In the genomic region with DNA sequence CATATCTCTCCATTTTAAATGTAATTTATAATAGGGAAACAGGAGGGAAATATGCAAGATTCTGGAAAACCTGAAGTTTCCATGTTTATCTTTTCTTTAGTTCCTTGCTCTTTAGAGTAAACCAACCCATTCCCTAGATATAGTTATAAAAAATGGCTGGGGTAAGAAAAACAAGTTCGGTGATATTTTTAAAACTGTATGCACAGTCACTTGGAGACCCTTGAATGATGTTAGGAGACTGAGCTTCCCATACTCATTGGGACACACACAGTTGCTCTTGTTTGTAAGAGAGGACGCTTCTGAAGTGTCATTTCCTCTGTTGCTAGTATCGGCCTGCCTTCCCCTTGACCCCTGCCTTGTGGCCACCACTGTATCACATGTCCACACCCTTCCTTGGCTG, we compare ENCODE assay signal across 8 cellular contexts. TPM values are rescaled to one million over a fixed set of nuclear protein-coding genes. Genes with fewer than 3 reads are reported as not detected.
A peak's percentile ranks its signal among the peaks of the same experiment; 100 is the strongest.
DNase-seq lines count a peak whose midpoint lies in the region; ATAC-seq and TF ChIP-seq lines count a peak whose summit lies in the region.
"Not testable (repeated sequence)": the region's sequence is repeated elsewhere in the genome, so short reads cannot be mapped to it uniquely, and the experiment has no call there.

No MANE protein-coding gene starts in this region.

- not testable (repeated sequence) for TF ChIP-seq RAD21 in IMR-90 (IDR thresholded peaks at IDR 0.05; ENCODE audit: low read length)

- H2AFZ ChIP-seq in IMR-90 (replicated peaks; ENCODE audit: low read length, poor library complexity); mammary epithelial cell (ENCODE audit: low read depth, low read length): not testable (repeated sequence)

- not testable (repeated sequence) for BruUV-seq in IMR-90 (replicated peaks; lab: Mats Ljungman, UMichigan); mammary epithelial cell (replicated peaks; lab: Mats Ljungman, UMichigan)

- not testable (repeated sequence) for H4K20me1 ChIP-seq in IMR-90 (ENCODE audit: insufficient read depth, low read length); mammary epithelial cell (ENCODE audit: insufficient read depth, low read length)

- not testable (repeated sequence) for TF ChIP-seq POLR2A in IMR-90 (IDR thresholded peaks at IDR 0.05; ENCODE audit: low read depth, low read length)

- not testable (repeated sequence) for H3K4me2 ChIP-seq in IMR-90 (ENCODE audit: low read depth, low read length); mammary epithelial cell (ENCODE audit: insufficient read depth, low read depth, low read length)
- peak overlapping the region; percentile 41 for H3K4me2 ChIP-seq in skeletal muscle satellite cell (ENCODE audit: low read length)

- peak overlapping the region in 1 of 8 donors; percentile 54 for H3K4me3 Mint-ChIP-seq in CD4-positive, alpha-beta memory T cell
- peak overlapping the region; percentile 17 to 46 for H3K4me3 Mint-ChIP-seq in activated T-cell treated with anti-CD3 and anti-CD28 coated beads, Interleukin-2, amount 50 U/mL, for 72 hours
- peak overlapping the region in 4 of 5 donors; percentile 15 to 61 (median 46) for H3K4me3 Mint-ChIP-seq in immature natural killer cell
- peak overlapping the region in 3 of 10 donors; percentile 10 to 36 (median 14) for H3K4me3 Mint-ChIP-seq in naive thymus-derived CD8-positive, alpha-beta T cell

- not testable (repeated sequence) for TF ChIP-seq CTCF in IMR-90 (conservative IDR thresholded peaks at IDR 0.05; ENCODE audit: low read depth, low read length); mammary epithelial cell (conservative IDR thresholded peaks at IDR 0.05 in 1 of 2, IDR thresholded peaks at IDR 0.05 in 1 of 2; ENCODE audit: extremely low read depth in 1 of 2, insufficient read depth in 1 of 2, low read depth in 1 of 2, low read length in 2 of 2)

- not testable (repeated sequence) for H3K36me3 ChIP-seq in CD4-positive, alpha-beta memory T cell (ENCODE audit: insufficient read depth, low read length); IMR-90 (ENCODE audit: control insufficient read depth, insufficient read depth, low read length); mammary epithelial cell (ENCODE audit: insufficient read depth, low read length); skeletal muscle satellite cell (ENCODE audit: insufficient read depth, low read length)

- H2AK9ac ChIP-seq in IMR-90 (replicated peaks; ENCODE audit: low read depth, low read length, poor library complexity) = not testable (repeated sequence)

- in situ Hi-C loops in IMR-90 (cut with MboI; ENCODE audit: low sequenced_read_pairs); mammary epithelial cell (cut with MboI; ENCODE audit: low sequenced_read_pairs in 2 of 2): not testable (repeated sequence)

- not testable (repeated sequence) for H3K36me3 Mint-ChIP-seq in CD4-positive, alpha-beta memory T cell; activated T-cell treated with anti-CD3 and anti-CD28 coated beads, Interleukin-2, amount 50 U/mL, for 72 hours (ENCODE audit: insufficient read depth in 2 of 2); immature natural killer cell; naive thymus-derived CD8-positive, alpha-beta T cell

- H3K4me1 Mint-ChIP-seq in CD4-positive, alpha-beta memory T cell = peaks cover 6 to 19% (median 11%) of the 10 kb centered on the region in 4 donors
- not testable (repeated sequence) for H3K4me1 Mint-ChIP-seq in activated T-cell treated with anti-CD3 and anti-CD28 coated beads, Interleukin-2, amount 50 U/mL, for 72 hours (ENCODE audit: low read depth)
- H3K4me1 Mint-ChIP-seq in immature natural killer cell = peaks cover 20 to 21% of the 10 kb centered on the region in 2 donors
- H3K4me1 Mint-ChIP-seq in naive thymus-derived CD8-positive, alpha-beta T cell = peaks cover 3 to 16% (median 10%) of the 10 kb centered on the region in 4 donors

- not testable (repeated sequence) for H3K79me2 ChIP-seq in mammary epithelial cell (ENCODE audit: insufficient read depth, low read length)

- not testable (repeated sequence) for ATAC-seq in IMR-90 (ENCODE audit: low read depth); activated T-cell treated with anti-CD3 and anti-CD28 coated beads, Interleukin-2, amount 50 U/mL, for 72 hours (replicated peaks in 1 of 2); naive thymus-derived CD8-positive, alpha-beta T cell

- not testable (repeated sequence) for H3K9me3 Mint-ChIP-seq in CD4-positive, alpha-beta memory T cell; activated T-cell treated with anti-CD3 and anti-CD28 coated beads, Interleukin-2, amount 50 U/mL, for 72 hours; immature natural killer cell; naive thymus-derived CD8-positive, alpha-beta T cell

- H3K56ac ChIP-seq in IMR-90 (ENCODE audit: extremely low read depth, insufficient read depth, low read length) = not testable (repeated sequence)

- intact Hi-C loops in CD4-positive, alpha-beta memory T cell (cut with micrococcal nuclease); IMR-90 (cut with micrococcal nuclease); mammary epithelial cell (cut with micrococcal nuclease): not testable (repeated sequence)

- H3K9me3 ChIP-seq in CD4-positive, alpha-beta memory T cell (ENCODE audit: control insufficient read depth in 1 of 2, low read length in 2 of 2); IMR-90 (ENCODE audit: control insufficient read depth, insufficient read depth, low read length); mammary epithelial cell (replicated peaks; ENCODE audit: insufficient read depth, low read length); skeletal muscle satellite cell (replicated peaks; ENCODE audit: low read length): not testable (repeated sequence)

- H4K8ac ChIP-seq in IMR-90 (ENCODE audit: low read depth in 2 of 2, low read length in 2 of 2) = not testable (repeated sequence)

- WGBS in IMR-90 (ENCODE audit: extremely low coverage in 2 of 2, insufficient read length in 1 of 2), 2 experiments = no CpG with 5 or more reads among the region's 3 CpGs
- WGBS in mammary epithelial cell (ENCODE audit: low coverage, missing lambda C conversion rate) = 18% methylated on average over 1 of the region's 3 CpGs

- H3K14ac ChIP-seq in IMR-90 (replicated peaks; ENCODE audit: low read depth, low read length) = not testable (repeated sequence)

- peak overlapping the region in 5 of 7 donors; percentile 37 to 57 (median 42) for H3K27ac Mint-ChIP-seq in CD4-positive, alpha-beta memory T cell
- H3K27ac Mint-ChIP-seq in activated T-cell treated with anti-CD3 and anti-CD28 coated beads, Interleukin-2, amount 50 U/mL, for 72 hours = not testable (repeated sequence)
- peak overlapping the region in 5 of 6 donors; percentile 49 to 81 (median 62) for H3K27ac Mint-ChIP-seq in immature natural killer cell
- peak overlapping the region in 6 of 10 donors; percentile 11 to 70 (median 52) for H3K27ac Mint-ChIP-seq in naive thymus-derived CD8-positive, alpha-beta T cell

- H3K9ac ChIP-seq in IMR-90 (ENCODE audit: low read depth, low read length); mammary epithelial cell (ENCODE audit: insufficient read depth, low read length): not testable (repeated sequence)
- peak overlapping the region; percentile 66 for H3K9ac ChIP-seq in skeletal muscle satellite cell (ENCODE audit: low read depth, low read length)

- not testable (repeated sequence) for H3K4me3 ChIP-seq in CD4-positive, alpha-beta memory T cell (ENCODE audit: low read length in 2 of 2); IMR-90 (ENCODE audit: insufficient read depth, low read depth, low read length); mammary epithelial cell (replicated peaks in 1 of 3; ENCODE audit: insufficient read depth in 1 of 3, low read depth in 2 of 3, low read length in 3 of 3); skeletal muscle satellite cell (ENCODE audit: low read length)

- not testable (repeated sequence) for H2AK5ac ChIP-seq in IMR-90 (ENCODE audit: low read depth, low read length)

- DNase-seq in CD4-positive, alpha-beta memory T cell; IMR-90; activated T-cell treated with anti-CD3 and anti-CD28 coated beads, Interleukin-2, amount 50 U/mL, for 72 hours; immature natural killer cell; naive thymus-derived CD8-positive, alpha-beta T cell: not testable (repeated sequence)
- DNase-seq in RPMI7951 (ENCODE audit: low read depth) = peak; percentile 2
- DNase-seq in mammary epithelial cell = peak; percentile 0

- not testable (repeated sequence) for H2BK15ac ChIP-seq in IMR-90 (ENCODE audit: low read depth, low read length)

- not testable (repeated sequence) for H3K27me3 Mint-ChIP-seq in CD4-positive, alpha-beta memory T cell; activated T-cell treated with anti-CD3 and anti-CD28 coated beads, Interleukin-2, amount 50 U/mL, for 72 hours (ENCODE audit: low read depth); immature natural killer cell (ENCODE audit: low read depth in 3 of 3); naive thymus-derived CD8-positive, alpha-beta T cell

- H4K5ac ChIP-seq in IMR-90 (ENCODE audit: low read depth, low read length) = not testable (repeated sequence)

- H3K23ac ChIP-seq in IMR-90 (ENCODE audit: low read depth, low read length) = not testable (repeated sequence)

- H3K18ac ChIP-seq in IMR-90 (ENCODE audit: low read depth, low read length) = not testable (repeated sequence)

- not testable (repeated sequence) for H3K4ac ChIP-seq in IMR-90 (ENCODE audit: low read depth, low read length)

- H3K27me3 ChIP-seq in CD4-positive, alpha-beta memory T cell (ENCODE audit: insufficient read depth, low read length); IMR-90 (ENCODE audit: control insufficient read depth, insufficient read depth, low read length); mammary epithelial cell (ENCODE audit: insufficient read depth, low read length); skeletal muscle satellite cell (ENCODE audit: control insufficient read depth, insufficient read depth, low read length): not testable (repeated sequence)

- H3K79me1 ChIP-seq in IMR-90 (ENCODE audit: low read depth in 1 of 2, low read length in 2 of 2) = not testable (repeated sequence)

- dilution Hi-C loops in IMR-90 (cut with HindIII; ENCODE audit: low sequenced_read_pairs, unreplicated experiment); mammary epithelial cell (cut with HindIII; ENCODE audit: low sequenced_read_pairs): not testable (repeated sequence)

- POLR2A ChIA-PET in CD4-positive, alpha-beta memory T cell (lab: Charles Lee; ENCODE audit: partially characterized antibody); IMR-90 (lab: Charles Lee; ENCODE audit: unreplicated experiment); naive thymus-derived CD8-positive, alpha-beta T cell (lab: Charles Lee): not testable (repeated sequence)

- peak overlapping the region; percentile 50 for H2BK5ac ChIP-seq in IMR-90 (ENCODE audit: low read depth, low read length, poor library complexity, severe bottlenecking)

- H3K4me1 ChIP-seq in CD4-positive, alpha-beta memory T cell (ENCODE audit: insufficient read depth, low read length); IMR-90 (ENCODE audit: control insufficient read depth, insufficient read depth, low read length); mammary epithelial cell (ENCODE audit: insufficient read depth, low read length): not testable (repeated sequence)
- peaks cover 17% of the 10 kb centered on the region for H3K4me1 ChIP-seq in skeletal muscle satellite cell (ENCODE audit: control insufficient read depth, insufficient read depth, low read length)

- H2BK20ac ChIP-seq in IMR-90 (ENCODE audit: low read depth, low read length) = not testable (repeated sequence)

- H3K27ac ChIP-seq in CD4-positive, alpha-beta memory T cell (ENCODE audit: low read depth, low read length) = peak overlapping the region; percentile 43
- not testable (repeated sequence) for H3K27ac ChIP-seq in IMR-90 (ENCODE audit: insufficient read depth, low read length); mammary epithelial cell (ENCODE audit: insufficient read depth, low read depth, low read length)

- not testable (repeated sequence) for H3K9me1 ChIP-seq in IMR-90 (ENCODE audit: insufficient read depth, low read length)

- not testable (repeated sequence) for H4K91ac ChIP-seq in IMR-90 (ENCODE audit: insufficient read depth, low read depth, low read length)

- CTCF ChIA-PET in CD4-positive, alpha-beta memory T cell (lab: Charles Lee; ENCODE audit: partially characterized antibody); IMR-90 (lab: Yijun Ruan, JAX); mammary epithelial cell (lab: Charles Lee; ENCODE audit: low non-redundant PET): not testable (repeated sequence)

- H2BK120ac ChIP-seq in IMR-90 (ENCODE audit: low read depth, low read length) = peak overlapping the region; percentile 40; the same call in 1 of the 2 replicates

RNA-seq across cellular contexts. Expression of a gene that starts 55.0 kb away (rescaled TPM):
- total RNA-seq in CD4-positive, alpha-beta memory T cell = 10 to 100 TPM; 44.5 to 48.4 TPM
- 1 to 10 TPM; 1.8 to 6.7 TPM for polyA plus RNA-seq in CD4-positive, alpha-beta memory T cell
- 13.6 and 15.2 TPM in 2 replicates for total RNA-seq in IMR-90 (2012; rRNA removed)
- 15.1 and 17.3 TPM in 2 replicates for polyA plus RNA-seq in IMR-90 (2012; rRNA removed)
- polyA plus RNA-seq in IMR-90 (2012; cell fraction: cytosol; rRNA removed) = 4.2 and 5.2 TPM in 2 replicates
- 29.8 and 108 TPM in 2 replicates for polyA plus RNA-seq in IMR-90 (2012; cell fraction: nucleus; rRNA removed; ENCODE audit: low replicate concordance)
- total RNA-seq in RPMI7951 (2014; rRNA removed; shearing (Covaris generic)) = 9.9 and 10.0 TPM in 2 replicates
- total RNA-seq in activated T-cell treated with anti-CD3 and anti-CD28 coated beads, Interleukin-2, amount 50 U/mL, for 72 hours = 10 to 100 TPM; 22.2 to 23.6 TPM
- total RNA-seq in mammary epithelial cell = 10 to 100 TPM; 12.5 to 37.0 TPM
- polyA plus RNA-seq in mammary epithelial cell = 11.4 TPM
- polyA minus RNA-seq in mammary epithelial cell = 13.1 TPM
- polyA plus RNA-seq in immature natural killer cell = under 1 TPM; 0.08 to 0.61 (median 0.37) TPM
- 10 to 100 TPM; 52.5 to 58.3 TPM for total RNA-seq in naive thymus-derived CD8-positive, alpha-beta T cell
- polyA plus RNA-seq in naive thymus-derived CD8-positive, alpha-beta T cell = 1 to 10 TPM; 1.1 to 7.6 (median 1.1) TPM
- 11.9 and 14.0 TPM in 2 replicates for total RNA-seq in skeletal muscle satellite cell (2012; rRNA removed)
